In the genomic region with DNA sequence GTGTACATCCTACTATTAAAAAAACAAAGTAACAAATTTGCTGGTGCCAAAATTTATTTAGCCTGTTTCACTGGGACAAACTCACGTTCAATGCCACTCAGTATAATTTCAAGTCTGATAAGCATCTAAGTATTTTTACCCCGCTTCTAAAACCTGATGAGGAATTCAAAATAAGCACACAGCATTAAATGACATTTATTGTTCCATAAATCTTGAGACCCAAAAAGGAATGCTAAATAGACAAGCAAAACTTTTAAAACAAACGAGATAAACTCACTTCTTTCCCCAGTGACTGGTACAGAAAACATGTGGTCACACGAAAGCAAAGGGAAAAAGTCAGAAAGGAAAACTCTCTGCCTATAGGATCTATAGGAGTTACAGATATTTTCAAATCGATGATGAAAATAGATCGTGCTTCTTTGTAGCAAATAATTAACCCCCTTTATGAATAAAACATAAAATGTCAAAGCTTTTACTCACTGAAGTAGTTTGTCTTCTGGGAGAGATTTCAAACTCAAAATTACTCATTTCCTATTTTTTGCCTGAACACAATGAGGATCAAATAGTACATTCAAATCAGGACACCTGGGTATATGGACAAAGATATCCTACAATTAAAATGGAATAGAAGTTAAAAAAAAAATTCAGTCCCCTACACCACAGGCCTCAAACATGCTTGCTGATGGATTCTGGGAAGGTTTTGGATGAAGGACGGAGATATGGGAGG, we compare ENCODE assay signal across 1 cellular context.
TF ChIP-seq lines count a peak whose summit lies in the region.

No MANE protein-coding gene starts in this region.

TF ChIP-seq in GM23338, 12 proteins besides CTCF, POLR2A, EP300 and RAD21 (continued from another document):
- TF ChIP-seq ZNF462 (CRISPR knock-in tag; IDR thresholded peaks at IDR 0.05) (no peak), NANOG (IDR thresholded peaks at IDR 0.05; ENCODE audit: borderline replicate concordance) (no peak), ZNF114 (CRISPR knock-in tag; IDR thresholded peaks at IDR 0.05) (no peak), CREB1 (CRISPR knock-in tag; IDR thresholded peaks at IDR 0.05; ENCODE audit: low read depth) (no peak), EZH2 (IDR thresholded peaks at IDR 0.05; ENCODE audit: low read depth, unreplicated experiment) (no peak), STAT1 (IDR thresholded peaks at IDR 0.05; ENCODE audit: unreplicated experiment) (no peak), ZNF331 (CRISPR knock-in tag; IDR thresholded peaks at IDR 0.05; ENCODE audit: low read depth) (no peak), REST (IDR thresholded peaks at IDR 0.05; ENCODE audit: unreplicated experiment) (no peak), JUNB (IDR thresholded peaks at IDR 0.05; ENCODE audit: unreplicated experiment) (no peak), POLR2AphosphoS5 (IDR thresholded peaks at IDR 0.05; ENCODE audit: low read depth) (no peak)
TF ChIP-seq in GM23338: peak in this region for 0.
